In genomic region chr9:35750256-35750531, GRCh38 we compare ENCODE assay signal across 9 cellular contexts. TPM values are rescaled to one million over a fixed set of nuclear protein-coding genes. Genes with fewer than 3 reads are reported as not detected.
A peak's percentile ranks its signal among the peaks of the same experiment; 100 is the strongest.
DNase-seq lines count a peak whose midpoint lies in the region; ATAC-seq and TF ChIP-seq lines count a peak whose summit lies in the region.
"Had no signal": no experiment of that assay in that cellular context is flagged by ENCODE, and none has a peak within 500 bp of the region (broad histone marks: within the 10 kb centered on the region; RNA-seq: fewer than 3 reads in every experiment).

No MANE protein-coding gene starts in this region.

- TF ChIP-seq CTCF in A673 (conservative IDR thresholded peaks at IDR 0.05; ENCODE audit: low read depth, low read length) (no peak), omental fat pad (IDR thresholded peaks at IDR 0.05) (no peak)

- DNase-seq in A673 (ENCODE audit: low spot score): no peak
- no peak for DNase-seq in central memory CD8-positive, alpha-beta T cell (ENCODE audit: low spot score in 2 of 2)
- DNase-seq in myocyte (ENCODE audit: low read depth): peak; percentile 22
- no peak for DNase-seq in SK-N-DZ (ENCODE audit: low spot score)
- DNase-seq in cerebellum (ENCODE audit: low spot score): no peak
- no peak for DNase-seq in omental fat pad (ENCODE audit: low spot score)
- DNase-seq in SHP77 treated with DMSO at 0.1 percent for 48 hours (lab: John Stamatoyannopoulos, UW): no peak
- DNase-seq: midbrain had no signal

- H3K27ac Mint-ChIP-seq in IgD-negative memory B cell: peak overlapping the region; percentile 82 to 98 (median 93)
- H3K27ac Mint-ChIP-seq in central memory CD8-positive, alpha-beta T cell (ENCODE audit: low read depth): peak overlapping the region; percentile 91

- intact Hi-C loops in A673 (cut with micrococcal nuclease; ENCODE audit: unreplicated experiment): no loop called here

- no peaks in the 10 kb centered on the region for H3K9me3 Mint-ChIP-seq in IgD-negative memory B cell
- no peaks in the 10 kb centered on the region for H3K9me3 Mint-ChIP-seq in central memory CD8-positive, alpha-beta T cell

- peak overlapping the region; percentile 55 to 99 (median 94) for H3K4me3 Mint-ChIP-seq in IgD-negative memory B cell
- peak overlapping the region; percentile 97 for H3K4me3 Mint-ChIP-seq in central memory CD8-positive, alpha-beta T cell

- H3K9me3 ChIP-seq in A673 (ENCODE audit: low read depth, low read length, poor library complexity, severe bottlenecking): no peaks in the 10 kb centered on the region

- H3K4me1 Mint-ChIP-seq in IgD-negative memory B cell: peaks cover 37 to 41% (median 38%) of the 10 kb centered on the region in 3 donors
- H3K4me1 Mint-ChIP-seq in central memory CD8-positive, alpha-beta T cell: peaks cover 45% of the 10 kb centered on the region

- H3K36me3 ChIP-seq in A673 (ENCODE audit: insufficient read depth, low read length, poor library complexity, severe bottlenecking): peaks cover 12% of the 10 kb centered on the region

- CTCF ChIA-PET in A673 (lab: Charles Lee): no interaction called here

- no TSS peak for BruUV-seq in A673 (replicated peaks; lab: Mats Ljungman, UMichigan)

- no peak overlapping the region for H3K27ac ChIP-seq in A673 (ENCODE audit: low read depth, low read length, poor library complexity, severe bottlenecking)

- H3K36me3 Mint-ChIP-seq in IgD-negative memory B cell: no peaks in the 10 kb centered on the region
- H3K36me3 Mint-ChIP-seq in central memory CD8-positive, alpha-beta T cell (ENCODE audit: insufficient read depth): peaks cover 15% of the 10 kb centered on the region

- peaks cover 21% of the 10 kb centered on the region for H3K4me1 ChIP-seq in A673 (ENCODE audit: insufficient read depth, low read length, poor library complexity, severe bottlenecking)

- ATAC-seq in central memory CD8-positive, alpha-beta T cell (replicated peaks; ENCODE audit: extremely low read depth, poor library complexity, severe bottlenecking): no peak
- no peak for ATAC-seq in omental fat pad (ENCODE audit: low FRiP score)

- no peaks in the 10 kb centered on the region for H3K27me3 Mint-ChIP-seq in IgD-negative memory B cell
- H3K27me3 Mint-ChIP-seq in central memory CD8-positive, alpha-beta T cell: no peaks in the 10 kb centered on the region

- H3K27me3 ChIP-seq in A673 (replicated peaks; ENCODE audit: insufficient read depth, low read depth, low read length, poor library complexity): no peaks in the 10 kb centered on the region

- POLR2A ChIA-PET in A673 (lab: Charles Lee; ENCODE audit: low non-redundant PET): no interaction called here

- H3K4me3 ChIP-seq in A673 (ENCODE audit: low read depth, low read length, poor library complexity, severe bottlenecking): peak overlapping the region; percentile 96

RNA-seq across cellular contexts. Expression of gene RGP1, which starts 1.1 kb away (rescaled TPM):
- total RNA-seq in A673 (2021) (21.9 and 26.3 TPM in 2 replicates), myocyte (15.5 and 17.3 TPM in 2 replicates), cerebellum (16.4 TPM), omental fat pad (10 to 100 TPM; 12.7 to 19.2 (median 17.5) TPM)
- 7.2 TPM for polyA plus RNA-seq in IgD-negative memory B cell
- polyA plus RNA-seq in myocyte (2012): 19.6 TPM
- polyA plus RNA-seq in SK-N-DZ (2014; cell fraction: cytosol; rRNA removed): 11.0 and 12.5 TPM in 2 replicates
- 14.0 and 18.3 TPM in 2 replicates for polyA plus RNA-seq in SK-N-DZ (2014; cell fraction: nucleus; rRNA removed)

RNA-seq across cellular contexts. Expression of gene GBA2, which starts 1.2 kb away (rescaled TPM):
- total RNA-seq in A673 (2021) (67.6 and 70.5 TPM in 2 replicates), myocyte (31.9 and 34.4 TPM in 2 replicates), cerebellum (56.0 TPM), omental fat pad (10 to 100 TPM; 33.7 to 94.7 (median 57.9) TPM)
- polyA plus RNA-seq in IgD-negative memory B cell: 34.6 TPM
- polyA plus RNA-seq in myocyte (2012): 36.7 TPM
- polyA plus RNA-seq in SK-N-DZ (2014; cell fraction: cytosol; rRNA removed): 53.5 and 62.8 TPM in 2 replicates
- polyA plus RNA-seq in SK-N-DZ (2014; cell fraction: nucleus; rRNA removed): 357 and 473 TPM in 2 replicates

RNA-seq across cellular contexts. Expression of gene MSMP, which starts 3.9 kb away (rescaled TPM):
- not detected in 2 replicates for total RNA-seq in A673 (2021)
- polyA plus RNA-seq in IgD-negative memory B cell: 3.8 TPM
- total RNA-seq in myocyte: not detected in 2 replicates
- polyA plus RNA-seq in myocyte (2012): not detected
- not detected in 2 replicates for polyA plus RNA-seq in SK-N-DZ (2014; cell fraction: cytosol; rRNA removed)
- not detected in 2 replicates for polyA plus RNA-seq in SK-N-DZ (2014; cell fraction: nucleus; rRNA removed)
- not detected for total RNA-seq in cerebellum
- not detected for total RNA-seq in omental fat pad

RNA-seq across cellular contexts. Expression of gene CREB3, which starts 17.7 kb away (rescaled TPM):
- 27.6 and 29.1 TPM in 2 replicates for total RNA-seq in A673 (2021)
- polyA plus RNA-seq in IgD-negative memory B cell: 29.3 TPM
- total RNA-seq in myocyte: 69.1 and 79.9 TPM in 2 replicates
- 66.2 TPM for polyA plus RNA-seq in myocyte (2012)
- 45.0 and 48.4 TPM in 2 replicates for polyA plus RNA-seq in SK-N-DZ (2014; cell fraction: cytosol; rRNA removed)
- polyA plus RNA-seq in SK-N-DZ (2014; cell fraction: nucleus; rRNA removed): 28.7 and 30.2 TPM in 2 replicates
- 23.5 TPM for total RNA-seq in cerebellum
- total RNA-seq in omental fat pad: 10 to 100 TPM; 43.2 to 48.3 (median 45.8) TPM

RNA-seq across cellular contexts. Expression of gene TLN1, which starts 18.2 kb away (rescaled TPM):
- 173 and 178 TPM in 2 replicates for total RNA-seq in A673 (2021)
- 106 TPM for polyA plus RNA-seq in IgD-negative memory B cell
- 219 and 242 TPM in 2 replicates for total RNA-seq in myocyte
- polyA plus RNA-seq in myocyte (2012): 272 TPM
- 43.1 and 44.7 TPM in 2 replicates for polyA plus RNA-seq in SK-N-DZ (2014; cell fraction: cytosol; rRNA removed)
- polyA plus RNA-seq in SK-N-DZ (2014; cell fraction: nucleus; rRNA removed): 48.0 and 63.3 TPM in 2 replicates
- total RNA-seq in cerebellum: 29.4 TPM
- 100 to 1,000 TPM; 301 to 553 (median 412) TPM for total RNA-seq in omental fat pad
